In the genomic region with DNA sequence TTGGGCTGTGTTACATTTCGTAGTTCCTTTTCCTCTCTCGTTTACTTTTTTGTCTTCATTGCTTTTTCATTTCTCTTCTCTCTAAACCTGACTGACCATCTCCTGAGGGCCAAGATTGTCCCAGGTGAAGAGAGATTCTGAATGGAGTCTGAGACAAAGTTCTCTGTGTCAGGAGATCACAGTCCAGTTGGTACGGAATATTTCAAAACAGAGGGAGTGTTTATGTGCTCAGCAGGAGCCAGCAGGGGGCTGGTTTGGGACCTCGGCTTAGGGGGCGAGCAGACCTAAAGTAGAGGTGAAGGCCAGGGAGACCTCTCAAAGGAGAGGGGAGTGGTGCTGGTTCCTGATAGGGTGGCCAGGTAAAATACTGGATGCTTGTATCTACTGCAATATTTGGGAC, we compare ENCODE assay signal across 18 cellular contexts. TPM values are rescaled to one million over a fixed set of nuclear protein-coding genes. Genes with fewer than 3 reads are reported as not detected.
"Had no signal": no experiment of that assay in that cellular context is flagged by ENCODE, and none has a peak within 500 bp of the region (broad histone marks: within the 10 kb centered on the region; RNA-seq: fewer than 3 reads in every experiment).

No MANE protein-coding gene starts in this region.

- H3K4me3 Mint-ChIP-seq: natural killer cell, neural progenitor cell had no signal

- H2AFZ ChIP-seq: hepatocyte, neural progenitor cell, parathyroid adenoma had no signal

- DNase-seq: caudate nucleus; colonic mucosa; effector CD8-positive, alpha-beta T cell; foreskin melanocyte; head of caudate nucleus; left colon; mammary epithelial cell; natural killer cell; occipital lobe; psoas muscle; small intestine; stimulated activated CD4-positive, alpha-beta T cell treated with anti-CD3 and anti-CD28 coated beads, Interleukin-12 subunit alpha, Interleukin-12 subunit beta, amount 100 ng/mL, for 4 hours; stimulated activated naive CD8-positive, alpha-beta T cell treated with anti-CD3 and anti-CD28 coated beads, Interleukin-15, Interleukin-2, amounts not matched to agents 100 U/mL and 50 U/mL, for 24 hours; tibial artery had no signal

- ATAC-seq: left colon; natural killer cell; psoas muscle; stimulated activated naive CD8-positive, alpha-beta T cell treated with anti-CD3 and anti-CD28 coated beads, Interleukin-15, Interleukin-2, amounts not matched to agents 100 U/mL and 50 U/mL, for 24 hours had no signal

- H3K27ac ChIP-seq: colonic mucosa, hepatocyte, neural progenitor cell, parathyroid adenoma, psoas muscle, suprapubic skin, tibial artery had no signal

- H3K9me3 ChIP-seq: colonic mucosa, psoas muscle, suprapubic skin, tibial artery had no signal

- H3K36me3 Mint-ChIP-seq: natural killer cell, neural progenitor cell had no signal

- H3K9me3 Mint-ChIP-seq: natural killer cell had no signal

- H3K27ac Mint-ChIP-seq: neural progenitor cell had no signal

- H3K36me3 ChIP-seq: colonic mucosa, neural progenitor cell, suprapubic skin, tibial artery had no signal

- H3K27me3 ChIP-seq: colonic mucosa, hepatocyte, neural progenitor cell, suprapubic skin, tibial artery had no signal

- FAIRE-seq: small intestine had no signal

- H3K4me2 ChIP-seq: hepatocyte, neural progenitor cell had no signal

- H3K4me1 ChIP-seq: colonic mucosa, parathyroid adenoma had no signal

- H3K4me3 ChIP-seq: colonic mucosa, hepatocyte, neural progenitor cell, psoas muscle, suprapubic skin, tibial artery had no signal

- H3K79me2 ChIP-seq: hepatocyte, parathyroid adenoma had no signal

- H3K9ac ChIP-seq: neural progenitor cell, parathyroid adenoma had no signal

RNA-seq across cellular contexts. Expression of gene ACOX2, which starts 51.0 kb away (rescaled TPM):
- total RNA-seq: natural killer cell had no signal
